ENCODE assay signal across 9 cellular contexts in genomic region chr10:110074986-110075664, GRCh38.
DNase-seq lines count a peak whose midpoint lies in the region; ATAC-seq and TF ChIP-seq lines count a peak whose summit lies in the region.
"Had no signal": no experiment of that assay in that cellular context is flagged by ENCODE, and none has a peak within 500 bp of the region (broad histone marks: within the 10 kb centered on the region; RNA-seq: fewer than 3 reads in every experiment).

No MANE protein-coding gene starts in this region.

- TF ChIP-seq CTCF in SK-N-SH (IDR thresholded peaks at IDR 0.05): no peak
- no peak for TF ChIP-seq CTCF in fibroblast of lung (conservative IDR thresholded peaks at IDR 0.05 in 1 of 2, IDR thresholded peaks at IDR 0.05 in 1 of 2; ENCODE audit: low read depth in 1 of 2, low read length in 2 of 2)
- no peak for TF ChIP-seq CTCF in gastrocnemius medialis (IDR thresholded peaks at IDR 0.05 in 4 of 5, conservative IDR thresholded peaks at IDR 0.05 in 1 of 5)

- H3K27ac ChIP-seq in SK-N-SH (ENCODE audit: low read depth in 2 of 2, low read length in 1 of 2) (peak overlapping the region; percentile 72 to 85), fibroblast of lung (ENCODE audit: insufficient read depth, low read length) (peak overlapping the region; percentile 8), gastrocnemius medialis (peak overlapping the region; percentile 43 to 67 (median 45))

- peak overlapping the region; percentile 46 for H3K4me2 ChIP-seq in SK-N-SH
- peak overlapping the region; percentile 65 for H3K4me2 ChIP-seq in fibroblast of lung (ENCODE audit: extremely low read depth, insufficient read depth, low read length)

- H3F3A ChIP-seq in SK-N-SH (replicated peaks; ENCODE audit: insufficient read depth): peaks cover 20% of the 10 kb centered on the region

- H3K9me2 ChIP-seq in SK-N-SH: no peaks in the 10 kb centered on the region

- H3K9me3 ChIP-seq in SK-N-SH: no peaks in the 10 kb centered on the region
- no peaks in the 10 kb centered on the region for H3K9me3 ChIP-seq in fibroblast of lung (ENCODE audit: control insufficient read depth, insufficient read depth, low read depth, low read length)
- H3K9me3 ChIP-seq in gastrocnemius medialis: no peaks in the 10 kb centered on the region

- TF ChIP-seq RAD21 in SK-N-SH (IDR thresholded peaks at IDR 0.05; ENCODE audit: low read length): no peak

- TF ChIP-seq POLR2A in gastrocnemius medialis (IDR thresholded peaks at IDR 0.05): no peak

- POLR2A ChIA-PET in SK-N-SH (lab: Yijun Ruan, JAX): no interaction called here

- H3K4me3 ChIP-seq in SK-N-SH (ENCODE audit: low read depth in 2 of 2, low read length in 1 of 2): no peak overlapping the region; a peak in 1 of 4 replicates
- H3K4me3 ChIP-seq in fibroblast of lung (replicated peaks in 1 of 4; ENCODE audit: control extremely low read depth in 1 of 4, insufficient read depth in 1 of 4, low read depth in 3 of 4, low read length in 4 of 4): peak overlapping the region in 1 of 4 experiments; percentile 6
- H3K4me3 ChIP-seq in gastrocnemius medialis: no peak overlapping the region

- TF ChIP-seq EP300 in SK-N-SH (IDR thresholded peaks at IDR 0.05; ENCODE audit: borderline replicate concordance in 1 of 2, low read depth in 1 of 2, low read length in 1 of 2): peak in 1 of 2 experiments; percentile 80; a peak in 1 of 4 replicates

- H3K4me1 ChIP-seq in SK-N-SH (ENCODE audit: control insufficient read depth in 1 of 2, insufficient read depth in 2 of 2, low read depth in 1 of 2, low read length in 1 of 2) (peaks cover 30 to 56% of the 10 kb centered on the region in 2 experiments), fibroblast of lung (ENCODE audit: control insufficient read depth, extremely low read depth, insufficient read depth, low read length) (peaks cover 23% of the 10 kb centered on the region), gastrocnemius medialis (peaks cover 39 to 41% of the 10 kb centered on the region in 2 donors)

- in situ Hi-C loops in gastrocnemius medialis (cut with MboI; ENCODE audit: low sequenced_read_pairs in 4 of 4): no loop called here

- DNase-seq in GM03348 (ENCODE audit: low spot score) (peak; percentile 69), SK-N-SH (no peak), fibroblast of lung (ENCODE audit: low read depth in 2 of 2) (peak; percentile 83 to 87), gastrocnemius medialis (no peak), NCI-H1694 (lab: John Stamatoyannopoulos, UW) (no peak), MV-4-11 (lab: John Stamatoyannopoulos, UW) (no peak), 8988T (no peak), nucleus accumbens (lab: John Stamatoyannopoulos, UW) (no peak)
- DNase-seq: activated gamma-delta T cell treated with Interleukin-2 at 50 U/mL for 16 hours had no signal

- H2AFZ ChIP-seq in SK-N-SH (ENCODE audit: low read depth) (no peak overlapping the region), fibroblast of lung (ENCODE audit: low read length) (no peak overlapping the region)

- H3K9ac ChIP-seq in SK-N-SH (peak overlapping the region; percentile 15; the same call in 1 of the 2 replicates), fibroblast of lung (ENCODE audit: insufficient read depth, low read length) (no peak overlapping the region)

- H3K79me2 ChIP-seq in SK-N-SH (ENCODE audit: insufficient read depth) (peaks cover 32% of the 10 kb centered on the region), fibroblast of lung (ENCODE audit: control insufficient read depth, insufficient read depth, low read length) (peaks cover 29% of the 10 kb centered on the region)

- peak; percentile 48 to 66 for ATAC-seq in gastrocnemius medialis

- H3K27me3 ChIP-seq in SK-N-SH (ENCODE audit: insufficient read depth) (no peaks in the 10 kb centered on the region), fibroblast of lung (ENCODE audit: control insufficient read depth, insufficient read depth, low read length) (no peaks in the 10 kb centered on the region), gastrocnemius medialis (no peaks in the 10 kb centered on the region)

- H3K36me3 ChIP-seq in SK-N-SH (replicated peaks in 1 of 2; ENCODE audit: control insufficient read depth in 1 of 2, insufficient read depth in 2 of 2, low read length in 1 of 2) (no peaks in the 10 kb centered on the region), fibroblast of lung (ENCODE audit: control insufficient read depth, insufficient read depth, low read length) (no peaks in the 10 kb centered on the region), gastrocnemius medialis (no peaks in the 10 kb centered on the region)

- CTCF ChIA-PET in SK-N-SH (lab: Yijun Ruan, JAX): interaction anchor here (0.6 to 2.1 kb wide), 3 partner anchors 12 to 522 kb away, joined by 3 to 11 read pairs (median 4); no protein-coding TSS in a partner anchor

- intact Hi-C loops in gastrocnemius medialis (cut with DNase I; ENCODE audit: low total_unique reads): loop anchor here (5.0 kb wide), 1 partner anchor 68 kb away; the partner anchor contains the start of gene ADD3

- H4K20me1 ChIP-seq in SK-N-SH (ENCODE audit: insufficient read depth) (peaks cover 5% of the 10 kb centered on the region; the same call in 1 of the 2 replicates), fibroblast of lung (ENCODE audit: control insufficient read depth, extremely low read depth, insufficient read depth, low read length) (no peaks in the 10 kb centered on the region)

TF ChIP-seq in SK-N-SH, 30 proteins besides CTCF, POLR2A, EP300 and RAD21:
- TF ChIP-seq NFIC (IDR thresholded peaks at IDR 0.05; ENCODE audit: borderline replicate concordance) (peak; percentile 50; the same call in 1 of the 2 replicates), FOSL2 (IDR thresholded peaks at IDR 0.05; ENCODE audit: borderline replicate concordance, low read depth) (no peak; the same call in 1 of the 2 replicates), POLR2AphosphoS5 (IDR thresholded peaks at IDR 0.05; ENCODE audit: low read depth, low read length) (peak; percentile 73; the same call in 1 of the 2 replicates), SIN3A (IDR thresholded peaks at IDR 0.05; ENCODE audit: borderline replicate concordance, low read depth, low read length) (peak; percentile 47; the same call in 1 of the 2 replicates), TCF12 (IDR thresholded peaks at IDR 0.05) (peak; percentile 97), JUND (IDR thresholded peaks at IDR 0.05) (peak; percentile 57; the same call in 1 of the 2 replicates), YY1 (IDR thresholded peaks at IDR 0.05; ENCODE audit: low read depth) (no peak), RXRA (IDR thresholded peaks at IDR 0.05; ENCODE audit: borderline replicate concordance, low read depth) (0 out of 2 replicates have a peak, but pooled peaks have one; percentile 50), FOXM1 (IDR thresholded peaks at IDR 0.05; ENCODE audit: low read depth) (no peak), PBX3 (IDR thresholded peaks at IDR 0.05) (peak; percentile 83), ZBTB33 (IDR thresholded peaks at IDR 0.05; ENCODE audit: borderline replicate concordance, low read depth) (0 out of 2 replicates have a peak, but pooled peaks have one; percentile 31), TEAD4 (IDR thresholded peaks at IDR 0.05; ENCODE audit: borderline replicate concordance, insufficient read depth) (peak; percentile 82; the same call in 1 of the 2 replicates)

Comparison
In these comparisons a context has a peak if more than half of its experiments do, and no peak if none do; other contexts are left out.
1. DNase-seq: peak in GM03348 (single experiment) and fibroblast of lung (2 of 2); none in SK-N-SH (single experiment), gastrocnemius medialis (0 of 2), NCI-H1694 (single experiment), MV-4-11 (single experiment), 8988T (single experiment) and nucleus accumbens (0 of 56).
2. H3K27ac ChIP-seq: peak in every context shown above with its lines; median percentile 78 in SK-N-SH; 45 in gastrocnemius medialis; 8 in fibroblast of lung.